ENCODE assay signal across 2 cellular contexts in genomic region chr13:113371706-113372105, GRCh38. TPM values are rescaled to one million over a fixed set of nuclear protein-coding genes. Genes with fewer than 3 reads are reported as not detected.
"Had no signal": no experiment of that assay in that cellular context is flagged by ENCODE, and none has a peak within 500 bp of the region (broad histone marks: within the 10 kb centered on the region; RNA-seq: fewer than 3 reads in every experiment).

No MANE protein-coding gene starts in this region.

RNA-seq across cellular contexts. Expression of gene GRTP1, which starts 7.8 kb away (rescaled TPM):
- total RNA-seq: RPMI7951 had no signal
- polyA plus RNA-seq: IgD-negative memory B cell had no signal
